1 cellular context compared by ENCODE assay signal in the genomic region with DNA sequence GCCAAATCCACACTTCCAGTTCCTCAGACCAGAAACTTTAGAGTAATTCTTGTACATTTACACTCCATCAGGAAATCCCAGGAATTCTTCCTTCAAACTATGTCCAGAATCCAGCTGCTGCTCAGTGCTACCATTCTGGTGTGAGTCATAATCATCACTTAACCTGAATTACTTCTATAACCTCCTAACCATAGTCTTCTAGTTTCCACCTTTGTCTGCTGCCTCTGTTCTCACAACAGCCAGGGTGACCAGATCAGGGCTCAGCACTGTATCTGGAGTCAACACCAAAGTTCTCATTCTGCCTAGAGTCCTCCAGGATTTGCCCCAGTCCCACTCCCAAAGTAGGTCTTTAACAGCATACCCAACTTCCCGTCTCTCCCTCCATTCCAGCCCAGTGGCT.
TF ChIP-seq lines count a peak whose summit lies in the region.

No MANE protein-coding gene starts in this region.

TF ChIP-seq in IMR-90, 13 proteins besides CTCF, POLR2A, EP300 and RAD21:
- no peak for TF ChIP-seq MXI1 (IDR thresholded peaks at IDR 0.05; ENCODE audit: borderline replicate concordance, low read depth, low read length)
- TF ChIP-seq, protein P1, sequence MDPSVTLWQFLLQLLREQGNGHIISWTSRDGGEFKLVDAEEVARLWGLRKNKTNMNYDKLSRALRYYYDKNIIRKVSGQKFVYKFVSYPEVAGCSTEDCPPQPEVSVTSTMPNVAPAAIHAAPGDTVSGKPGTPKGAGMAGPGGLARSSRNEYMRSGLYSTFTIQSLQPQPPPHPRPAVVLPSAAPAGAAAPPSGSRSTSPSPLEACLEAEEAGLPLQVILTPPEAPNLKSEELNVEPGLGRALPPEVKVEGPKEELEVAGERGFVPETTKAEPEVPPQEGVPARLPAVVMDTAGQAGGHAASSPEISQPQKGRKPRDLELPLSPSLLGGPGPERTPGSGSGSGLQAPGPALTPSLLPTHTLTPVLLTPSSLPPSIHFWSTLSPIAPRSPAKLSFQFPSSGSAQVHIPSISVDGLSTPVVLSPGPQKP (IDR thresholded peaks at IDR 0.05; ENCODE audit: borderline replicate concordance, low read depth, low read length): no peak
- TF ChIP-seq MAZ (IDR thresholded peaks at IDR 0.05; ENCODE audit: borderline replicate concordance, low read depth, low read length): no peak
- no peak for TF ChIP-seq MAFK (IDR thresholded peaks at IDR 0.05; ENCODE audit: low read depth, low read length)
- no peak for TF ChIP-seq RCOR1 (IDR thresholded peaks at IDR 0.05; ENCODE audit: insufficient replicate concordance, low read length)
- TF ChIP-seq, protein P2, sequence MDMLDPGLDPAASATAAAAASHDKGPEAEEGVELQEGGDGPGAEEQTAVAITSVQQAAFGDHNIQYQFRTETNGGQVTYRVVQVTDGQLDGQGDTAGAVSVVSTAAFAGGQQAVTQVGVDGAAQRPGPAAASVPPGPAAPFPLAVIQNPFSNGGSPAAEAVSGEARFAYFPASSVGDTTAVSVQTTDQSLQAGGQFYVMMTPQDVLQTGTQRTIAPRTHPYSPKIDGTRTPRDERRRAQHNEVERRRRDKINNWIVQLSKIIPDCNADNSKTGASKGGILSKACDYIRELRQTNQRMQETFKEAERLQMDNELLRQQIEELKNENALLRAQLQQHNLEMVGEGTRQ (IDR thresholded peaks at IDR 0.05; ENCODE audit: low read depth, low read length): no peak
- TF ChIP-seq NFE2L2 (IDR thresholded peaks at IDR 0.05; ENCODE audit: low read depth, low read length): no peak
- TF ChIP-seq CEBPB (IDR thresholded peaks at IDR 0.05; ENCODE audit: low read depth, low read length): no peak
- no peak for TF ChIP-seq FOS (IDR thresholded peaks at IDR 0.05; ENCODE audit: low read depth, low read length)
- TF ChIP-seq SMC3 (IDR thresholded peaks at IDR 0.05; ENCODE audit: low read depth, low read length): no peak
- no peak for TF ChIP-seq CHD1 (IDR thresholded peaks at IDR 0.05; ENCODE audit: low read depth, low read length)
